1 cellular context compared by ENCODE assay signal in the genomic region with DNA sequence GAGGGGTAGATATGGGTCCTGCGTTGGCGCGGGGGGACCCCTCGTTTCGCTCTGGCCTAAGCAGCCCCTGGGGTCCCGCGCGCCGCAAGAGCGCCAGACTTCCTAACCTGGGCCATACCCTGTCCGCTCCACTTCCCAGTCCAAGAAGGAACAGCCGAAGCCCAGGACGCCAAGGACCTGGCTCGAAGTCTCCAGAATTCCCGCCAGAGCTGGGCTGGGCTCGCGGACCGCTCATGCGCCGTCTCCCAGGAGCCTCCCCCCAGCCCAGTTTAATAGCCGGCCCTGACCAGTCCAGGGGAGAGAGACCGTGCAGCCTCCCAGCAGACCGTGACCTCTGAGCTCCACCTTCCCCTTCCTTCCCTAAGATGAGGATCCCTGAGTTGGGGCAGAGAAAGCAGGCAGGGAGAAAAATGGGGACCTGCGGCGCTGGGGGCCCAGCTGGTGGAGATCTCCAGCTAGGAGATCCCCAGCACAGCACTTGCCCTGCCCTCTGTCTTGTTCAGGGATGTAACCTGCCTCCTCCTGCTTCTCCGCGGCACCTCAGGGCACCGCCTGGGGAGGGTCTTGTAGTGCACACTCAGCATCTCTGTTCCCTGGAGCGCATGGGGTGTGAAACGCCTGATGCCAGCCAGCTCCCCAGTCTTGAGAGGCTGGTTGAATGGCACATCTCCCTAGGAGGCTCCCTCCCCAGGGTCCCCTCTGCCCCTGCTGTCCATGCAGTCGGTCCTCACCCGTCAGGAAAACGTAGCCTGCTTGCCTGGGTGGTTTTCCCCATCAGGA.
TF ChIP-seq lines count a peak whose summit lies in the region.

No MANE protein-coding gene starts in this region.

TF ChIP-seq in SK-N-SH, 30 proteins besides CTCF, POLR2A, EP300 and RAD21 (continued from another document):
- TF ChIP-seq, protein P1, sequence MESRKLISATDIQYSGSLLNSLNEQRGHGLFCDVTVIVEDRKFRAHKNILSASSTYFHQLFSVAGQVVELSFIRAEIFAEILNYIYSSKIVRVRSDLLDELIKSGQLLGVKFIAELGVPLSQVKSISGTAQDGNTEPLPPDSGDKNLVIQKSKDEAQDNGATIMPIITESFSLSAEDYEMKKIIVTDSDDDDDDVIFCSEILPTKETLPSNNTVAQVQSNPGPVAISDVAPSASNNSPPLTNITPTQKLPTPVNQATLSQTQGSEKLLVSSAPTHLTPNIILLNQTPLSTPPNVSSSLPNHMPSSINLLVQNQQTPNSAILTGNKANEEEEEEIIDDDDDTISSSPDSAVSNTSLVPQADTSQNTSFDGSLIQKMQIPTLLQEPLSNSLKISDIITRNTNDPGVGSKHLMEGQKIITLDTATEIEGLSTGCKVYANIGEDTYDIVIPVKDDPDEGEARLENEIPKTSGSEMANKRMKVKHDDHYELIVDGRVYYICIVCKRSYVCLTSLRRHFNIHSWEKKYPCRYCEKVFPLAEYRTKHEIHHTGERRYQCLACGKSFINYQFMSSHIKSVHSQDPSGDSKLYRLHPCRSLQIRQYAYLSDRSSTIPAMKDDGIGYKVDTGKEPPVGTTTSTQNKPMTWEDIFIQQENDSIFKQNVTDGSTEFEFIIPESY (IDR thresholded peaks at IDR 0.05; ENCODE audit: borderline replicate concordance, low read depth) = no peak
- no peak for TF ChIP-seq TAF1 (IDR thresholded peaks at IDR 0.05; ENCODE audit: borderline replicate concordance, low read depth, low read length)
- TF ChIP-seq POLR2AphosphoS5 (IDR thresholded peaks at IDR 0.05; ENCODE audit: low read depth, low read length) = no peak
- TF ChIP-seq FOXJ3 (CRISPR knock-in tag; IDR thresholded peaks at IDR 0.05) = no peak
- TF ChIP-seq FOSL2 (IDR thresholded peaks at IDR 0.05; ENCODE audit: borderline replicate concordance, low read depth) = no peak
- no peak for TF ChIP-seq FOXM1 (IDR thresholded peaks at IDR 0.05; ENCODE audit: low read depth)
- no peak for TF ChIP-seq SMC3 (IDR thresholded peaks at IDR 0.05; ENCODE audit: low read depth, low read length)
- no peak for TF ChIP-seq GABPA (IDR thresholded peaks at IDR 0.05; ENCODE audit: low read depth)
- TF ChIP-seq ELF1 (IDR thresholded peaks at IDR 0.05) = no peak
- no peak for TF ChIP-seq NRF1 (IDR thresholded peaks at IDR 0.05; ENCODE audit: low read depth, low read length)
- TF ChIP-seq, protein P2, sequence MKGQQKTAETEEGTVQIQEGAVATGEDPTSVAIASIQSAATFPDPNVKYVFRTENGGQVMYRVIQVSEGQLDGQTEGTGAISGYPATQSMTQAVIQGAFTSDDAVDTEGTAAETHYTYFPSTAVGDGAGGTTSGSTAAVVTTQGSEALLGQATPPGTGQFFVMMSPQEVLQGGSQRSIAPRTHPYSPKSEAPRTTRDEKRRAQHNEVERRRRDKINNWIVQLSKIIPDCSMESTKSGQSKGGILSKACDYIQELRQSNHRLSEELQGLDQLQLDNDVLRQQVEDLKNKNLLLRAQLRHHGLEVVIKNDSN (IDR thresholded peaks at IDR 0.05; ENCODE audit: borderline replicate concordance, low read depth) = no peak
- TF ChIP-seq, protein P3, sequence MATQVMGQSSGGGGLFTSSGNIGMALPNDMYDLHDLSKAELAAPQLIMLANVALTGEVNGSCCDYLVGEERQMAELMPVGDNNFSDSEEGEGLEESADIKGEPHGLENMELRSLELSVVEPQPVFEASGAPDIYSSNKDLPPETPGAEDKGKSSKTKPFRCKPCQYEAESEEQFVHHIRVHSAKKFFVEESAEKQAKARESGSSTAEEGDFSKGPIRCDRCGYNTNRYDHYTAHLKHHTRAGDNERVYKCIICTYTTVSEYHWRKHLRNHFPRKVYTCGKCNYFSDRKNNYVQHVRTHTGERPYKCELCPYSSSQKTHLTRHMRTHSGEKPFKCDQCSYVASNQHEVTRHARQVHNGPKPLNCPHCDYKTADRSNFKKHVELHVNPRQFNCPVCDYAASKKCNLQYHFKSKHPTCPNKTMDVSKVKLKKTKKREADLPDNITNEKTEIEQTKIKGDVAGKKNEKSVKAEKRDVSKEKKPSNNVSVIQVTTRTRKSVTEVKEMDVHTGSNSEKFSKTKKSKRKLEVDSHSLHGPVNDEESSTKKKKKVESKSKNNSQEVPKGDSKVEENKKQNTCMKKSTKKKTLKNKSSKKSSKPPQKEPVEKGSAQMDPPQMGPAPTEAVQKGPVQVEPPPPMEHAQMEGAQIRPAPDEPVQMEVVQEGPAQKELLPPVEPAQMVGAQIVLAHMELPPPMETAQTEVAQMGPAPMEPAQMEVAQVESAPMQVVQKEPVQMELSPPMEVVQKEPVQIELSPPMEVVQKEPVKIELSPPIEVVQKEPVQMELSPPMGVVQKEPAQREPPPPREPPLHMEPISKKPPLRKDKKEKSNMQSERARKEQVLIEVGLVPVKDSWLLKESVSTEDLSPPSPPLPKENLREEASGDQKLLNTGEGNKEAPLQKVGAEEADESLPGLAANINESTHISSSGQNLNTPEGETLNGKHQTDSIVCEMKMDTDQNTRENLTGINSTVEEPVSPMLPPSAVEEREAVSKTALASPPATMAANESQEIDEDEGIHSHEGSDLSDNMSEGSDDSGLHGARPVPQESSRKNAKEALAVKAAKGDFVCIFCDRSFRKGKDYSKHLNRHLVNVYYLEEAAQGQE (IDR thresholded peaks at IDR 0.05; ENCODE audit: low read depth, low read length) = no peak
- no peak for TF ChIP-seq RFX5 (IDR thresholded peaks at IDR 0.05; ENCODE audit: low read length)
- TF ChIP-seq SIN3A (IDR thresholded peaks at IDR 0.05; ENCODE audit: borderline replicate concordance, low read depth, low read length) = no peak
- TF ChIP-seq EZH2phosphoT487 (IDR thresholded peaks at IDR 0.05; ENCODE audit: borderline replicate concordance, low read depth) = no peak
- no peak for TF ChIP-seq TEAD4 (IDR thresholded peaks at IDR 0.05; ENCODE audit: borderline replicate concordance, insufficient read depth)
- no peak for TF ChIP-seq CHD2 (IDR thresholded peaks at IDR 0.05; ENCODE audit: low read length, partially characterized antibody)
- TF ChIP-seq JUND (IDR thresholded peaks at IDR 0.05) = no peak
TF ChIP-seq in SK-N-SH: peak in this region for 0.
